In the genomic region with DNA sequence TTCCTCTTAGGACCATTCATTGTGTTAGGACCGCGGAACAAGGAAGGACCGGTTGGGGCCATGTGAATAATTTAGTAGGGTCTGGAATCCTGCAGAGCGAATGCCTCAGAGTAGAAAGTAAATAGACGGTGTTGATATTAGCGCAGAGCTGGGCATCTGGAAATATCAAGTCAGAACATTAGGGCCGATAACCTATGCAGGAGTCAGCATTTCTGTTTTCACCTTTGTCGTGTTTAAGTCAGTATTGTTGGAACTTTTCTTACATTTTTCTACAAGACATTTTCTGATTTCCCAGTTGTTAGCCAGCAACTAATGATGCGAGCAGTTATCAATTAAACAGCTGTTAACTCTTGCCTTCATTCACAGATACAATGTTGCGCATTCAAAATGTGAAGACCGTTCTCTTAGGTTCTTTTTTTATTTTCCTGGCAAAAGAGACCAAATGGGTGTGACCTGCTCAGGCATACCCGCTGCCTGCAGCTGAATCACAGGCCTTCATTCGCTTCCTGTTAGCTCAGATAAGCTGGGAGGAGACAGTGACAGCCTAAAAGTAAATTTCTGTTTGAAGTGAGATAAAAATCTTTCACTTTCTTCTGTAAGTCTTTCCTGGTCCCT, we compare ENCODE assay signal across 8 cellular contexts. TPM values are rescaled to one million over a fixed set of nuclear protein-coding genes. Genes with fewer than 3 reads are reported as not detected.
A peak's percentile ranks its signal among the peaks of the same experiment; 100 is the strongest.
DNase-seq lines count a peak whose midpoint lies in the region; ATAC-seq, FAIRE-seq and TF ChIP-seq lines count a peak whose summit lies in the region.

No MANE protein-coding gene starts in this region.

- intact Hi-C loops in IMR-90 (cut with micrococcal nuclease): loop anchor here (2.0 kb wide), 1 partner anchor 33 kb away; no protein-coding TSS in a partner anchor

- TF ChIP-seq CTCF in IMR-90 (conservative IDR thresholded peaks at IDR 0.05; ENCODE audit: low read depth, low read length): no peak

- TF ChIP-seq RAD21 in IMR-90 (IDR thresholded peaks at IDR 0.05; ENCODE audit: low read length): no peak

- peak overlapping the region; percentile 96 for H3K4me2 ChIP-seq in IMR-90 (ENCODE audit: low read depth, low read length)

- peak; percentile 7 for ATAC-seq in IMR-90 (ENCODE audit: low read depth)
- peak; percentile 40 for ATAC-seq in T-helper 17 cell
- ATAC-seq in HG02938 (IDR thresholded peaks at IDR 0.05; ENCODE audit: unreplicated experiment): no peak
- ATAC-seq in GM18505 (IDR thresholded peaks at IDR 0.05; ENCODE audit: unreplicated experiment): no peak

- H3K23ac ChIP-seq in IMR-90 (ENCODE audit: low read depth, low read length): peak overlapping the region; percentile 75

- no TSS peak for BruUV-seq in IMR-90 (replicated peaks; lab: Mats Ljungman, UMichigan)

- peak overlapping the region; percentile 81 for H2AK5ac ChIP-seq in IMR-90 (ENCODE audit: low read depth, low read length)

- H3K4ac ChIP-seq in IMR-90 (ENCODE audit: low read depth, low read length): peak overlapping the region; percentile 80

- H3K79me1 ChIP-seq in IMR-90 (ENCODE audit: low read depth in 1 of 2, low read length in 2 of 2): peaks cover 18 to 46% of the 10 kb centered on the region in 2 experiments; a peak in 3 of 4 replicates

- peak overlapping the region; percentile 85 for H2BK5ac ChIP-seq in IMR-90 (ENCODE audit: low read depth, low read length, poor library complexity, severe bottlenecking)

- in situ Hi-C loops in IMR-90 (cut with MboI; ENCODE audit: low sequenced_read_pairs): no loop called here

- H3K27me3 ChIP-seq in IMR-90 (ENCODE audit: control insufficient read depth, insufficient read depth, low read length): no peaks in the 10 kb centered on the region

- CTCF ChIA-PET in IMR-90 (lab: Yijun Ruan, JAX): no interaction called here

- H2AK9ac ChIP-seq in IMR-90 (replicated peaks; ENCODE audit: low read depth, low read length, poor library complexity): peak overlapping the region; percentile 99

- WGBS in IMR-90 (ENCODE audit: extremely low coverage in 2 of 2, insufficient read length in 1 of 2), 2 experiments: 24% methylated on average over 2 of the region's 13 CpGs; no CpG with 5 or more reads in 1 of the 2 experiments

- H3K27ac ChIP-seq in IMR-90 (ENCODE audit: insufficient read depth, low read length) (peak overlapping the region; percentile 90), caudate nucleus (ENCODE audit: low read depth, low read length) (peak overlapping the region; percentile 96)

- peaks cover 17% of the 10 kb centered on the region for H3K4me1 ChIP-seq in IMR-90 (ENCODE audit: control insufficient read depth, insufficient read depth, low read length)

- peak overlapping the region; percentile 78 for H2BK120ac ChIP-seq in IMR-90 (ENCODE audit: low read depth, low read length)

- H2AFZ ChIP-seq in IMR-90 (replicated peaks; ENCODE audit: low read length, poor library complexity): peak overlapping the region; percentile 82

- peak overlapping the region; percentile 77 for H4K91ac ChIP-seq in IMR-90 (ENCODE audit: insufficient read depth, low read depth, low read length)

- H3K9me3 ChIP-seq in IMR-90 (ENCODE audit: control insufficient read depth, insufficient read depth, low read length) (no peaks in the 10 kb centered on the region), T-helper 17 cell (ENCODE audit: control insufficient read depth, low read length, poor library complexity, severe bottlenecking) (no peaks in the 10 kb centered on the region)

- peaks cover 25% of the 10 kb centered on the region for H4K20me1 ChIP-seq in IMR-90 (ENCODE audit: insufficient read depth, low read length)

- peak overlapping the region; percentile 47; the same call in 1 of the 2 replicates for H2BK20ac ChIP-seq in IMR-90 (ENCODE audit: low read depth, low read length)

- H3K27ac Mint-ChIP-seq in T-helper 17 cell: peak overlapping the region; percentile 100

- peak overlapping the region; percentile 96 for H3K4me3 ChIP-seq in IMR-90 (ENCODE audit: insufficient read depth, low read depth, low read length)

- peak overlapping the region; percentile 26 to 83 for H4K8ac ChIP-seq in IMR-90 (ENCODE audit: low read depth in 2 of 2, low read length in 2 of 2)

- peak overlapping the region; percentile 73 for H3K56ac ChIP-seq in IMR-90 (ENCODE audit: extremely low read depth, insufficient read depth, low read length)

- dilution Hi-C loops in IMR-90 (cut with HindIII; ENCODE audit: low sequenced_read_pairs, unreplicated experiment): no loop called here

- TF ChIP-seq POLR2A in IMR-90 (IDR thresholded peaks at IDR 0.05; ENCODE audit: low read depth, low read length) (no peak), GM18505 (IDR thresholded peaks at IDR 0.05; ENCODE audit: borderline replicate concordance, extremely low read depth, insufficient read depth, insufficient read length) (no peak)

- no peaks in the 10 kb centered on the region for H3K27me3 Mint-ChIP-seq in T-helper 17 cell

- peak overlapping the region; percentile 70; the same call in 2 of the 3 replicates for H2BK15ac ChIP-seq in IMR-90 (ENCODE audit: low read depth, low read length)

- POLR2A ChIA-PET in IMR-90 (lab: Charles Lee; ENCODE audit: unreplicated experiment): interaction anchor here (0.6 kb wide), 1 partner anchor 14 kb away, joined by 7 read pairs; no protein-coding TSS in a partner anchor

- H3K36me3 Mint-ChIP-seq in T-helper 17 cell (ENCODE audit: low read depth): peaks cover 3% of the 10 kb centered on the region

- H3K4me1 Mint-ChIP-seq in T-helper 17 cell: peaks cover 42% of the 10 kb centered on the region

- H4K5ac ChIP-seq in IMR-90 (ENCODE audit: low read depth, low read length): peak overlapping the region; percentile 70

- H3K9ac ChIP-seq in IMR-90 (ENCODE audit: low read depth, low read length): peak overlapping the region; percentile 90

- peaks cover 14% of the 10 kb centered on the region for H3K9me1 ChIP-seq in IMR-90 (ENCODE audit: insufficient read depth, low read length)

- H3K14ac ChIP-seq in IMR-90 (replicated peaks; ENCODE audit: low read depth, low read length): peak overlapping the region; percentile 79

- H3K18ac ChIP-seq in IMR-90 (ENCODE audit: low read depth, low read length): peak overlapping the region; percentile 71

- peak overlapping the region; percentile 99 for H3K4me3 Mint-ChIP-seq in T-helper 17 cell

- DNase-seq in ELF-1 (ENCODE audit: low read depth, low spot score) (peak; percentile 41), IMR-90 (peak; percentile 82), T-helper 17 cell (peak in 2 of 3 donors; percentile 23 to 48), caudate nucleus (lab: John Stamatoyannopoulos, UW) (peak in 1 of 61 donors; percentile 7)
- peak; percentile 35 for DNase-seq in stimulated activated CD4-positive, alpha-beta T cell treated with anti-CD3 and anti-CD28 coated beads, Interleukin-12 subunit alpha, Interleukin-12 subunit beta, amount 100 ng/mL, for 4 hours

- peaks cover 2% of the 10 kb centered on the region; the same call in 1 of the 2 replicates for H3K36me3 ChIP-seq in IMR-90 (ENCODE audit: control insufficient read depth, insufficient read depth, low read length)

- peak; percentile 53 for FAIRE-seq in islet of Langerhans (lab: Jason Lieb, UNC)

TF ChIP-seq in IMR-90, 13 proteins besides CTCF, POLR2A, EP300 and RAD21:
- no peak for TF ChIP-seq CEBPB (IDR thresholded peaks at IDR 0.05; ENCODE audit: low read depth, low read length)
- no peak for TF ChIP-seq FOS (IDR thresholded peaks at IDR 0.05; ENCODE audit: low read depth, low read length)
- no peak; the same call in 1 of the 2 replicates for TF ChIP-seq MAZ (IDR thresholded peaks at IDR 0.05; ENCODE audit: borderline replicate concordance, low read depth, low read length)
- TF ChIP-seq MXI1 (IDR thresholded peaks at IDR 0.05; ENCODE audit: borderline replicate concordance, low read depth, low read length): peak; percentile 45; the same call in 1 of the 2 replicates
- TF ChIP-seq BHLHE40 (IDR thresholded peaks at IDR 0.05; ENCODE audit: low read depth, low read length): no peak
- peak; percentile 42; the same call in 1 of the 2 replicates for TF ChIP-seq RFX5 (IDR thresholded peaks at IDR 0.05; ENCODE audit: low read depth, low read length)
- TF ChIP-seq CHD1 (IDR thresholded peaks at IDR 0.05; ENCODE audit: low read depth, low read length): no peak
- TF ChIP-seq, protein P1, sequence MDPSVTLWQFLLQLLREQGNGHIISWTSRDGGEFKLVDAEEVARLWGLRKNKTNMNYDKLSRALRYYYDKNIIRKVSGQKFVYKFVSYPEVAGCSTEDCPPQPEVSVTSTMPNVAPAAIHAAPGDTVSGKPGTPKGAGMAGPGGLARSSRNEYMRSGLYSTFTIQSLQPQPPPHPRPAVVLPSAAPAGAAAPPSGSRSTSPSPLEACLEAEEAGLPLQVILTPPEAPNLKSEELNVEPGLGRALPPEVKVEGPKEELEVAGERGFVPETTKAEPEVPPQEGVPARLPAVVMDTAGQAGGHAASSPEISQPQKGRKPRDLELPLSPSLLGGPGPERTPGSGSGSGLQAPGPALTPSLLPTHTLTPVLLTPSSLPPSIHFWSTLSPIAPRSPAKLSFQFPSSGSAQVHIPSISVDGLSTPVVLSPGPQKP (IDR thresholded peaks at IDR 0.05; ENCODE audit: borderline replicate concordance, low read depth, low read length): no peak
- TF ChIP-seq MAFK (IDR thresholded peaks at IDR 0.05; ENCODE audit: low read depth, low read length): peak; percentile 33; the same call in 1 of the 2 replicates
TF ChIP-seq in IMR-90: peak in this region for 3.

RNA-seq across cellular contexts. Expression of a gene that starts 1.0 kb away (rescaled TPM):
- 2,738 and 3,859 TPM in 2 replicates for total RNA-seq in IMR-90 (2012; rRNA removed)
- 2,084 and 2,219 TPM in 2 replicates for polyA plus RNA-seq in IMR-90 (2012; rRNA removed)
- polyA plus RNA-seq in IMR-90 (2012; cell fraction: cytosol; rRNA removed): 1,530 and 1,727 TPM in 2 replicates
- polyA plus RNA-seq in IMR-90 (2012; cell fraction: nucleus; rRNA removed; ENCODE audit: low replicate concordance): 1,603 and 1,631 TPM in 2 replicates
- total RNA-seq in T-helper 17 cell: 100 to 1,000 TPM; 343 to 428 TPM

RNA-seq across cellular contexts. Expression of a gene that starts 34.4 kb away (rescaled TPM):
- total RNA-seq in IMR-90 (2012; rRNA removed): under 0.01 and 0.18 TPM in 2 replicates
- polyA plus RNA-seq in IMR-90 (2012; rRNA removed): 0.14 TPM in 1 of 2 replicates, not detected in the other
- polyA plus RNA-seq in IMR-90 (2012; cell fraction: cytosol; rRNA removed): 0.02 TPM in 1 of 2 replicates, not detected in the other
- polyA plus RNA-seq in IMR-90 (2012; cell fraction: nucleus; rRNA removed; ENCODE audit: low replicate concordance): 0.07 and 0.16 TPM in 2 replicates
- not detected for total RNA-seq in T-helper 17 cell

RNA-seq across cellular contexts. Expression of a gene that starts 40.4 kb away (rescaled TPM):
- total RNA-seq in IMR-90 (2012; rRNA removed): 10.0 and 13.4 TPM in 2 replicates
- 44.7 and 45.1 TPM in 2 replicates for polyA plus RNA-seq in IMR-90 (2012; rRNA removed)
- 12.9 and 33.6 TPM in 2 replicates for polyA plus RNA-seq in IMR-90 (2012; cell fraction: cytosol; rRNA removed)
- polyA plus RNA-seq in IMR-90 (2012; cell fraction: nucleus; rRNA removed; ENCODE audit: low replicate concordance): 188 and 399 TPM in 2 replicates
- total RNA-seq in T-helper 17 cell: 100 to 1,000 TPM; 109 to 112 TPM

Comparison
In these comparisons a context has a peak if more than half of its experiments do, and no peak if none do; other contexts are left out.
1. ATAC-seq: peak in IMR-90 (single experiment) and T-helper 17 cell (single experiment); none in HG02938 (single experiment) and GM18505 (single experiment).